Comparison of ENCODE assay signal across 10 cellular contexts in the genomic region with DNA sequence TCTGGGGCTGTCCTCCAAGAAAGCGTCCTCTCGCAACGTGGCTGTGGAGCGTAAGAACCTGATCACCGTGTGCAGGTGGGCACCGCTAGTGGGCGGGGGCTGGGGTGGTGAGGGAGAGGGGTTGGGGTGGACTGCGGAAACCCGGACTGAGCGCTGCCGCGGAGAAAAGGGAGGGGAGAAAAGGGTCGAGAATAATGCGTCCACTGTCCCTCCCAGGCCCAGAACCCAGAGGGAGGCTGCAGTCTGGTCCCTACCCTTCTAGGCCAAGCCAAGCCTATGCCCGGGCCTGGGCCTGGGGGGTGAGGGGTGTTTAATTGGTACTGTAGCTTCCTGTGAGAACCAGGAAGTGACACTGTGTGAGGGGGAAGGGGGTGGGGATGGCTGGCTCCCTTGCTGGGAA. TPM values are rescaled to one million over a fixed set of nuclear protein-coding genes. Genes with fewer than 3 reads are reported as not detected.
DNase-seq lines count a peak whose midpoint lies in the region; ATAC-seq, FAIRE-seq and TF ChIP-seq lines count a peak whose summit lies in the region.
"Had no signal": no experiment of that assay in that cellular context is flagged by ENCODE, and none has a peak within 500 bp of the region (broad histone marks: within the 10 kb centered on the region; RNA-seq: fewer than 3 reads in every experiment).

No MANE protein-coding gene starts in this region.

- no peak overlapping the region for H3K4me3 Mint-ChIP-seq in HFFc6

- TF ChIP-seq CTCF in gastrocnemius medialis (IDR thresholded peaks at IDR 0.05 in 4 of 5, conservative IDR thresholded peaks at IDR 0.05 in 1 of 5) (no peak), HFFc6 (IDR thresholded peaks at IDR 0.05) (no peak), D721Med (IDR thresholded peaks at IDR 0.05; ENCODE audit: insufficient read depth, missing control alignments) (no peak)

- in situ Hi-C loops in gastrocnemius medialis (cut with MboI; ENCODE audit: low sequenced_read_pairs in 4 of 4): no loop called here

- intact Hi-C loops in gastrocnemius medialis (cut with DNase I; ENCODE audit: low total_unique reads): no loop called here

- H3K4me3 ChIP-seq in NT2/D1 (ENCODE audit: insufficient read length, low read depth) (peak overlapping the region; percentile 15), gastrocnemius medialis (peak overlapping the region in 3 of 4 donors; percentile 49 to 56 (median 51))

- TF ChIP-seq POLR2A in gastrocnemius medialis (IDR thresholded peaks at IDR 0.05): no peak

- no peaks in the 10 kb centered on the region for H3K9me3 Mint-ChIP-seq in HFFc6
- H3K9me3 Mint-ChIP-seq: activated T-cell treated with anti-CD3 and anti-CD28 coated beads, Interleukin-2, amount 50 U/mL, for 72 hours had no signal

- peaks cover 36% of the 10 kb centered on the region for H3K4me1 ChIP-seq in NT2/D1 (ENCODE audit: insufficient read depth, insufficient read length)
- peaks cover 7 to 18% of the 10 kb centered on the region in 2 donors for H3K4me1 ChIP-seq in gastrocnemius medialis

- H3K36me3 ChIP-seq in NT2/D1 (ENCODE audit: insufficient read depth, insufficient read length, low read length) (no peaks in the 10 kb centered on the region), gastrocnemius medialis (no peaks in the 10 kb centered on the region)

- peak overlapping the region; percentile 23 for H3K9ac ChIP-seq in NT2/D1 (ENCODE audit: insufficient read length, low read depth)

- peaks cover 44% of the 10 kb centered on the region for H3K27me3 Mint-ChIP-seq in HFFc6 (ENCODE audit: insufficient read depth)

- ATAC-seq in gastrocnemius medialis: no peak

- no peak for FAIRE-seq in D721Med (lab: Jason Lieb, UNC)

- no peaks in the 10 kb centered on the region for H3K9me3 ChIP-seq in NT2/D1 (ENCODE audit: insufficient read depth, low read length)
- H3K9me3 ChIP-seq in gastrocnemius medialis: no peaks in the 10 kb centered on the region

- no peak overlapping the region for H3K27ac ChIP-seq in gastrocnemius medialis

- H3K36me3 Mint-ChIP-seq in HFFc6 (ENCODE audit: low read depth): no peaks in the 10 kb centered on the region

- H3K4me1 Mint-ChIP-seq in HFFc6 (ENCODE audit: low read depth): no peaks in the 10 kb centered on the region

- no peak overlapping the region for H3K27ac Mint-ChIP-seq in HFFc6
- H3K27ac Mint-ChIP-seq: activated T-cell treated with anti-CD3 and anti-CD28 coated beads, Interleukin-2, amount 50 U/mL, for 72 hours had no signal

- H3K27me3 ChIP-seq in NT2/D1 (ENCODE audit: insufficient read depth, insufficient read length) (peaks cover 19% of the 10 kb centered on the region), gastrocnemius medialis (peaks cover 15 to 27% (median 23%) of the 10 kb centered on the region in 3 donors)

- DNase-seq in NCI-H1436 (lab: John Stamatoyannopoulos, UW) (peak; percentile 43), NCI-H1436 treated with DMSO at 0.1 percent for 48 hours (lab: John Stamatoyannopoulos, UW) (no peak), NT2/D1 (ENCODE audit: low read depth, low spot score) (no peak), globus pallidus (ENCODE audit: low spot score) (peak; percentile 62), gastrocnemius medialis (no peak), NOMO-1 (lab: John Stamatoyannopoulos, UW; ENCODE audit: unreplicated experiment in 2 of 2) (no peak), HFFc6 (no peak), D721Med (ENCODE audit: insufficient read length, low spot score) (no peak)

RNA-seq across cellular contexts. Expression of a gene that starts 0.5 kb away (rescaled TPM):
- not detected for total RNA-seq in gastrocnemius medialis
- under 1 TPM in 1 of 6 experiments, not detected in 5; 0.17 TPM for total RNA-seq in HFFc6 (2021; fragmentation: NEBNext Ultra II Directional; extraction: Animal tissue kit (Norgen Biotek cat#: 25700))

RNA-seq across cellular contexts. Expression of a gene that starts 15.8 kb away (rescaled TPM):
- 10 to 100 TPM; 36.7 to 44.2 (median 38.4) TPM for total RNA-seq in gastrocnemius medialis
- 100 to 1,000 TPM in 5 of 6 experiments, 10 to 100 TPM in 1; 94.8 to 116 (median 108) TPM for total RNA-seq in HFFc6 (2021; fragmentation: NEBNext Ultra II Directional; extraction: Animal tissue kit (Norgen Biotek cat#: 25700))

RNA-seq across cellular contexts. Expression of a gene that starts 36.2 kb away (rescaled TPM):
- total RNA-seq in gastrocnemius medialis: 100 to 1,000 TPM in 2 of 4 donors, 10 to 100 TPM in 2; 64.2 to 111 (median 87.1) TPM
- total RNA-seq in HFFc6 (2021; fragmentation: NEBNext Ultra II Directional; extraction: Animal tissue kit (Norgen Biotek cat#: 25700)): 100 to 1,000 TPM; 186 to 249 (median 221) TPM

RNA-seq across cellular contexts. Expression of a gene that starts 40.9 kb away (rescaled TPM):
- under 1 TPM in 2 of 4 donors, not detected in 2; 0.11 to 0.20 TPM for total RNA-seq in gastrocnemius medialis
- not detected for total RNA-seq in HFFc6 (2021; fragmentation: NEBNext Ultra II Directional; extraction: Animal tissue kit (Norgen Biotek cat#: 25700))
- total RNA-seq: activated T-cell treated with anti-CD3 and anti-CD28 coated beads, Interleukin-2, amount 50 U/mL, for 72 hours; renal cortical epithelial cell had no signal

RNA-seq across cellular contexts. Expression of a gene that starts 54.8 kb away (rescaled TPM):
- under 1 TPM in 3 of 4 donors, not detected in 1; 0.10 to 0.47 (median 0.23) TPM for total RNA-seq in gastrocnemius medialis
- total RNA-seq in HFFc6 (2021; fragmentation: NEBNext Ultra II Directional; extraction: Animal tissue kit (Norgen Biotek cat#: 25700)): 1 to 10 TPM; 1.6 to 1.9 (median 1.8) TPM

Comparison
In these comparisons a context has a peak if more than half of its experiments do, and no peak if none do; other contexts are left out.
1. DNase-seq: peak in NCI-H1436 (single experiment) and globus pallidus (single experiment); none in NCI-H1436 treated with DMSO at 0.1 percent for 48 hours (single experiment), NT2/D1 (single experiment), gastrocnemius medialis (0 of 2), NOMO-1 (0 of 2), HFFc6 (single experiment) and D721Med (single experiment).